Comparison of ENCODE assay signal across 8 cellular contexts in genomic region chr17:28763804-28764266, GRCh38. TPM values are rescaled to one million over a fixed set of nuclear protein-coding genes. Genes with fewer than 3 reads are reported as not detected.
DNase-seq lines count a peak whose midpoint lies in the region; ATAC-seq and TF ChIP-seq lines count a peak whose summit lies in the region.

No MANE protein-coding gene starts in this region.

- no peak overlapping the region for H3K4me3 Mint-ChIP-seq in activated CD4-positive, alpha-beta T cell treated with anti-CD3 and anti-CD28 coated beads, Interleukin-2, amount 10 ng/mL, durations not matched to agents 24 days and 14 days

- H3K27ac ChIP-seq in lower lobe of right lung, result no peak overlapping the region

- no peak overlapping the region for H3K27ac Mint-ChIP-seq in activated CD4-positive, alpha-beta T cell treated with anti-CD3 and anti-CD28 coated beads, Interleukin-2, amount 10 ng/mL, durations not matched to agents 24 days and 14 days

- no peak overlapping the region for H3K4me3 ChIP-seq in HFF-Myc (replicated peaks; ENCODE audit: low read depth, low read length)
- no peak overlapping the region for H3K4me3 ChIP-seq in choroid plexus epithelial cell (ENCODE audit: low read depth, low read length)
- H3K4me3 ChIP-seq in lower lobe of right lung, result no peak overlapping the region

- no peaks in the 10 kb centered on the region for H3K9me3 Mint-ChIP-seq in activated CD4-positive, alpha-beta T cell treated with anti-CD3 and anti-CD28 coated beads, Interleukin-2, amount 10 ng/mL, durations not matched to agents 24 days and 14 days

- TF ChIP-seq CTCF in HFF-Myc (IDR thresholded peaks at IDR 0.05; ENCODE audit: low read depth, low read length, missing control alignments) (peak; percentile 86), choroid plexus epithelial cell (conservative IDR thresholded peaks at IDR 0.05; ENCODE audit: low read depth, low read length) (peak; percentile 85), lower lobe of right lung (IDR thresholded peaks at IDR 0.05) (peak; percentile 92)

- intact Hi-C loops in activated CD4-positive, alpha-beta T cell treated with anti-CD3 and anti-CD28 coated beads, Interleukin-2, amount 10 ng/mL, durations not matched to agents 24 days and 14 days (cut with micrococcal nuclease), result loop anchor here (1.0 to 5.0 kb wide), 6 partner anchors 37 to 188 kb away; partner anchors contain the start of genes DHRS13, FAM222B, NEK8 and PHF12
- intact Hi-C loops in lower lobe of right lung (cut with DNase I), result loop anchor here (10.0 kb wide), 1 partner anchor 151 kb away; no protein-coding TSS in a partner anchor

- H3K27me3 Mint-ChIP-seq in activated CD4-positive, alpha-beta T cell treated with anti-CD3 and anti-CD28 coated beads, Interleukin-2, amount 10 ng/mL, durations not matched to agents 24 days and 14 days, result no peaks in the 10 kb centered on the region

- H3K4me1 ChIP-seq in lower lobe of right lung, result peaks cover 38% of the 10 kb centered on the region

- peaks cover 18% of the 10 kb centered on the region for H3K36me3 Mint-ChIP-seq in activated CD4-positive, alpha-beta T cell treated with anti-CD3 and anti-CD28 coated beads, Interleukin-2, amount 10 ng/mL, durations not matched to agents 24 days and 14 days (ENCODE audit: low read depth)

- ATAC-seq in lower lobe of right lung (peak; percentile 70 to 80), GM19023 (IDR thresholded peaks at IDR 0.05; ENCODE audit: unreplicated experiment) (no peak)

- DNase-seq in COR-L47 (lab: John Stamatoyannopoulos, UW) (peak; percentile 72), HFF-Myc (ENCODE audit: extremely low read depth, low read depth) (peak; percentile 73), NCI-H524 treated with DMSO at 0.1 percent for 48 hours (lab: John Stamatoyannopoulos, UW) (peak; percentile 42), choroid plexus epithelial cell (ENCODE audit: low read depth) (peak; percentile 83), lower lobe of right lung (no peak)
- DNase-seq in activated CD4-positive, alpha-beta T cell treated with anti-CD3 and anti-CD28 coated beads, Interleukin-2, amount 10 ng/mL, durations not matched to agents 24 days and 14 days, result peak; percentile 93
- peak; percentile 51 to 62 for DNase-seq in stimulated activated CD8-positive, alpha-beta memory T cell treated with anti-CD3 and anti-CD28 coated beads, Interleukin-2, amount 100 ng/mL, for 48 hours (ENCODE audit: low read depth in 2 of 2)

- no peaks in the 10 kb centered on the region for H3K9me3 ChIP-seq in lower lobe of right lung

- no peaks in the 10 kb centered on the region for H3K27me3 ChIP-seq in lower lobe of right lung (ENCODE audit: low read depth)

- peaks cover 15% of the 10 kb centered on the region for H3K4me1 Mint-ChIP-seq in activated CD4-positive, alpha-beta T cell treated with anti-CD3 and anti-CD28 coated beads, Interleukin-2, amount 10 ng/mL, durations not matched to agents 24 days and 14 days

- peaks cover 51% of the 10 kb centered on the region for H3K36me3 ChIP-seq in lower lobe of right lung

RNA-seq across cellular contexts. Expression of gene TRAF4, which starts 20.0 kb away (rescaled TPM):
- total RNA-seq in activated CD4-positive, alpha-beta T cell treated with anti-CD3 and anti-CD28 coated beads, Interleukin-2, amount 10 ng/mL, durations not matched to agents 24 days and 14 days, result 155 and 168 TPM in 2 replicates
- total RNA-seq in lower lobe of right lung, result 52.8 TPM

RNA-seq across cellular contexts. Expression of gene NEK8, which starts 35.2 kb away (rescaled TPM):
- total RNA-seq in activated CD4-positive, alpha-beta T cell treated with anti-CD3 and anti-CD28 coated beads, Interleukin-2, amount 10 ng/mL, durations not matched to agents 24 days and 14 days, result 5.5 and 6.1 TPM in 2 replicates
- 11.3 TPM for total RNA-seq in lower lobe of right lung

RNA-seq across cellular contexts. Expression of gene TLCD1, which starts 37.8 kb away (rescaled TPM):
- 12.5 and 16.8 TPM in 2 replicates for total RNA-seq in activated CD4-positive, alpha-beta T cell treated with anti-CD3 and anti-CD28 coated beads, Interleukin-2, amount 10 ng/mL, durations not matched to agents 24 days and 14 days
- 19.8 TPM for total RNA-seq in lower lobe of right lung

RNA-seq across cellular contexts. Expression of gene RPL23A, which starts 44.0 kb away (rescaled TPM):
- 1,588 and 1,610 TPM in 2 replicates for total RNA-seq in activated CD4-positive, alpha-beta T cell treated with anti-CD3 and anti-CD28 coated beads, Interleukin-2, amount 10 ng/mL, durations not matched to agents 24 days and 14 days
- total RNA-seq in lower lobe of right lung, result 1,156 TPM

RNA-seq across cellular contexts. Expression of gene RAB34, which starts 46.2 kb away (rescaled TPM):
- 19.2 and 20.6 TPM in 2 replicates for total RNA-seq in activated CD4-positive, alpha-beta T cell treated with anti-CD3 and anti-CD28 coated beads, Interleukin-2, amount 10 ng/mL, durations not matched to agents 24 days and 14 days
- 62.3 TPM for total RNA-seq in lower lobe of right lung
